3 cellular contexts compared by ENCODE assay signal in the genomic region with DNA sequence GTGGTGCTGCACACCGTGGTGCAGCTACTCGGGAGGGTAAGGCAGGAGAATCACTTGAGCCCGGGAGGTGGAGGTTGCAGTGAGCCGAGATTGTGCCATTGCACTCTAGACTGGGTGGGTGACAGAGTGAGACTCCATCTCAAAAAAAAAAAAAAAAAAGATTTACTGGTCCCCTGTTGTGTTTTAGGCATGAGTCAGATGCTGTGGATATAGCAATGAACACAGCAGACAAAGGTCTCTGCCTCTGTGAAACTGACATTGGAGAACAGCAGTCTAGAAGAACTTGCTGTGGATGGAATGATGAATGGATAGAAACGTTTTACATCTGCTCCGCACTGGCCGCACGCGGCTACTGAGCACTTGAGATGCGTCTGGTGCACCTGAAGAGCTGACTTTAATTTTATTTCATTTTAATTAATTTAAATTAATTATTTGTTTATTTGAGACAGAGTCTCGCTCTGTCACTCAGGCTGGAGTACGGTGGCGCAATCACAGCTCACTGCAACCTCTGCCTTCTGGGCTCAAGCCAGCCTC.
TF ChIP-seq lines count a peak whose summit lies in the region.

No MANE protein-coding gene starts in this region.

TF ChIP-seq in HEK293T, 16 proteins besides CTCF, POLR2A, EP300 and RAD21:
- no peak for TF ChIP-seq FOXA1 (IDR thresholded peaks at IDR 0.05)
- TF ChIP-seq LEF1 (IDR thresholded peaks at IDR 0.05; ENCODE audit: borderline replicate concordance): no peak
- TF ChIP-seq CTBP1 (IDR thresholded peaks at IDR 0.05; ENCODE audit: borderline replicate concordance): no peak
- TF ChIP-seq ZNF384 (IDR thresholded peaks at IDR 0.05): peak; percentile 35; the same call in 1 of the 2 replicates
- no peak for TF ChIP-seq FOXK2 (IDR thresholded peaks at IDR 0.05)
- no peak for TF ChIP-seq ARNT (IDR thresholded peaks at IDR 0.05)
- TF ChIP-seq SUZ12 (IDR thresholded peaks at IDR 0.05): no peak
- TF ChIP-seq SP1 (IDR thresholded peaks at IDR 0.05): no peak

TF ChIP-seq in K562, 482 proteins besides CTCF, POLR2A, EP300 and RAD21:
- peak; percentile 57; the same call in 1 of the 2 replicates for TF ChIP-seq ZBTB33 (CRISPR knock-in tag; IDR thresholded peaks at IDR 0.05)
- no peak for TF ChIP-seq RBFOX2 (IDR thresholded peaks at IDR 0.05; ENCODE audit: low read depth, low read length)
- no peak for TF ChIP-seq MECOM (CRISPR knock-in tag; IDR thresholded peaks at IDR 0.05)
- TF ChIP-seq JUN (IDR thresholded peaks at IDR 0.05; ENCODE audit: borderline replicate concordance, low read depth, low read length): no peak
- TF ChIP-seq JUN (CRISPR knock-in tag; IDR thresholded peaks at IDR 0.05; ENCODE audit: borderline replicate concordance): no peak
- TF ChIP-seq CEBPB (tag; IDR thresholded peaks at IDR 0.05): peak; percentile 47
- 0 out of 2 replicates have a peak, but pooled peaks have one; percentile 1 for TF ChIP-seq BCOR (IDR thresholded peaks at IDR 0.05)
TF ChIP-seq in K562: peak in this region for 3.

TF ChIP-seq in liver, 16 proteins besides CTCF, POLR2A, EP300 and RAD21:
- no peak for TF ChIP-seq FOXA1 (IDR thresholded peaks at IDR 0.05)
- TF ChIP-seq TAF1 (conservative IDR thresholded peaks at IDR 0.05): no peak
- no peak for TF ChIP-seq ATF3 (IDR thresholded peaks at IDR 0.05)
- no peak for TF ChIP-seq RXRA (IDR thresholded peaks at IDR 0.05)
- TF ChIP-seq HNF4G (IDR thresholded peaks at IDR 0.05): no peak
- TF ChIP-seq ZBTB33 (IDR thresholded peaks at IDR 0.05): no peak
- TF ChIP-seq NR2F2 (IDR thresholded peaks at IDR 0.05): no peak
- TF ChIP-seq GABPA (IDR thresholded peaks at IDR 0.05 in 1 of 2, conservative IDR thresholded peaks at IDR 0.05 in 1 of 2): no peak
- no peak for TF ChIP-seq EGR1 (IDR thresholded peaks at IDR 0.05; ENCODE audit: low read depth in 2 of 2)
- no peak for TF ChIP-seq SP1 (IDR thresholded peaks at IDR 0.05)
- TF ChIP-seq FOXA2 (IDR thresholded peaks at IDR 0.05): no peak
- no peak for TF ChIP-seq HNF4A (conservative IDR thresholded peaks at IDR 0.05)
- no peak for TF ChIP-seq JUND (IDR thresholded peaks at IDR 0.05)
- no peak for TF ChIP-seq YY1 (IDR thresholded peaks at IDR 0.05)
